8 cellular contexts compared by ENCODE assay signal in genomic region chr20:63414720-63415417, GRCh38. TPM values are rescaled to one million over a fixed set of nuclear protein-coding genes. Genes with fewer than 3 reads are reported as not detected.
"Had no signal": no experiment of that assay in that cellular context is flagged by ENCODE, and none has a peak within 500 bp of the region (broad histone marks: within the 10 kb centered on the region; RNA-seq: fewer than 3 reads in every experiment).

No MANE protein-coding gene starts in this region.

- H2AFZ ChIP-seq: GM23248 had no signal

- FAIRE-seq: H54, K562 had no signal

- H3K27ac ChIP-seq: GM23248 had no signal

- DNase-seq: GM23248, GOT3, H9, HCEC 1CT, IMR-90 had no signal

- H3K4me3 ChIP-seq: GM23248, K562 had no signal

- H3K9ac ChIP-seq: GM23248 had no signal

RNA-seq across cellular contexts. Expression of gene CHRNA4, which starts 53.7 kb away (rescaled TPM):
- total RNA-seq: GM23248, HT-29, IMR-90, K562 had no signal
- polyA plus RNA-seq: GM23248, IMR-90, K562 had no signal

RNA-seq across cellular contexts. Expression of gene KCNQ2, which starts 57.6 kb away (rescaled TPM):
- total RNA-seq: GM23248, IMR-90 had no signal
